Comparison of ENCODE assay signal across 1 cellular context in genomic region chr1:29304025-29304684, GRCh38.
TF ChIP-seq lines count a peak whose summit lies in the region.

No MANE protein-coding gene starts in this region.

TF ChIP-seq in IMR-90, 13 proteins besides CTCF, POLR2A, EP300 and RAD21 (continued from another document):
- TF ChIP-seq MXI1 (IDR thresholded peaks at IDR 0.05; ENCODE audit: borderline replicate concordance, low read depth, low read length) (no peak), CEBPB (IDR thresholded peaks at IDR 0.05; ENCODE audit: low read depth, low read length) (no peak)
